In the genomic region with DNA sequence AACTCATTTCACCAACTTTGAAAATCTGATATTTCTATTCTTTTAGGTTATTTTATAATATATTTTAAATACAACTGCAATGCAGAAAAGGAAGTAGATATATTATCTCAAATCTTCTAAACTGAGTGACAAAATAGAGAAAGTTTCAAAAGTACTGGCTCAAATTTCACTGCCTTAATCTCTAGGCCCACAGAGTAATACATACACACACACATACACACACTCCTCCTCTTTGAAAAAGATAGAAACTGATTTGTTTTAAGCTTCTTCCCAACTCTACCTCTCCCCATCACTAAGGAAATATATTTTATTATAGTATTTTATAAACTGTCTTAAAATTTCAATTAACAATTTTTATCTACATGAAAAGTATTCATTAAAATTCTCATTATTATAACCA, we compare ENCODE assay signal across 14 cellular contexts. TPM values are rescaled to one million over a fixed set of nuclear protein-coding genes. Genes with fewer than 3 reads are reported as not detected.
DNase-seq lines count a peak whose midpoint lies in the region; ATAC-seq, FAIRE-seq and TF ChIP-seq lines count a peak whose summit lies in the region.
"Had no signal": no experiment of that assay in that cellular context is flagged by ENCODE, and none has a peak within 500 bp of the region (broad histone marks: within the 10 kb centered on the region; RNA-seq: fewer than 3 reads in every experiment).

No MANE protein-coding gene starts in this region.

- TF ChIP-seq EP300 in K562 (IDR thresholded peaks at IDR 0.05; ENCODE audit: low read length): no peak

- no peak for DNase-seq in GM23248
- DNase-seq in PC-3: peak; percentile 24
- DNase-seq in K562 (ENCODE audit: extremely low read depth in 1 of 4, low spot score in 3 of 4): no peak
- no peak for DNase-seq in pancreas
- DNase-seq in substantia nigra (lab: John Stamatoyannopoulos, UW): no peak
- no peak for DNase-seq in T-helper 1 cell
- no peak for DNase-seq in activated gamma-delta T cell treated with Interleukin-2 at 50 U/mL for 16 hours
- DNase-seq: DMS153; H9; stimulated activated CD4-positive, alpha-beta T cell treated with anti-CD3 and anti-CD28 coated beads, Interleukin-15, amount 100 ng/mL, for 24 hours had no signal

- BruUV-seq in PC-3 (replicated peaks; lab: Mats Ljungman, UMichigan) (no TSS peak), K562 (replicated peaks; lab: Mats Ljungman, UMichigan) (no TSS peak)

- H3K9me3 ChIP-seq in GM23248 (ENCODE audit: low read depth) (no peaks in the 10 kb centered on the region), PC-3 (ENCODE audit: low read length) (no peaks in the 10 kb centered on the region), K562 (replicated peaks; ENCODE audit: control insufficient read depth, insufficient read depth, low read depth, low read length) (no peaks in the 10 kb centered on the region), pancreas (no peaks in the 10 kb centered on the region)

- H3K79me2 ChIP-seq in GM23248 (ENCODE audit: insufficient read depth) (peaks cover 76% of the 10 kb centered on the region), PC-3 (ENCODE audit: low read length) (peaks cover 6% of the 10 kb centered on the region; the same call in 1 of the 2 replicates), K562 (ENCODE audit: control insufficient read depth, insufficient read depth, low read length) (peaks cover 74% of the 10 kb centered on the region)

- peak overlapping the region; percentile 93 for H3K4me2 ChIP-seq in GM23248 (ENCODE audit: unreplicated experiment)
- H3K4me2 ChIP-seq in PC-3 (ENCODE audit: low read length): peak overlapping the region; percentile 91
- no peak overlapping the region for H3K4me2 ChIP-seq in K562 (ENCODE audit: insufficient read depth, low read length)
- H3K4me2 ChIP-seq: neural progenitor cell had no signal

- ATAC-seq in PC-3 (no peak), K562 (no peak), pancreas (no peak), GM21723 (IDR thresholded peaks at IDR 0.05; ENCODE audit: unreplicated experiment) (no peak)
- ATAC-seq: esophagus mucosa had no signal

- intact Hi-C loops in PC-3 (cut with micrococcal nuclease) (loop anchor here (2.0 to 10.0 kb wide), 2 partner anchors 37 to 179 kb away; a partner anchor contains a TSS), K562 (cut with micrococcal nuclease) (loop anchor here (2.0 to 5.0 kb wide), 2 partner anchors 34 to 75 kb away; no protein-coding TSS in a partner anchor), pancreas (cut with DNase I) (no loop called here)

- H3F3A ChIP-seq in GM23248 (ENCODE audit: insufficient read depth): peaks cover 42% of the 10 kb centered on the region
- peaks cover 5% of the 10 kb centered on the region for H3F3A ChIP-seq in PC-3 (ENCODE audit: low read length, unreplicated experiment)

- H3K4me1 ChIP-seq in GM23248 (ENCODE audit: insufficient read depth): peaks cover 54% of the 10 kb centered on the region
- peaks cover 50% of the 10 kb centered on the region for H3K4me1 ChIP-seq in PC-3 (ENCODE audit: insufficient read depth, low read length)
- peaks cover 25 to 55% of the 10 kb centered on the region in 2 experiments for H3K4me1 ChIP-seq in K562 (replicated peaks in 1 of 2; ENCODE audit: control insufficient read depth in 2 of 2, insufficient read depth in 2 of 2, low read length in 2 of 2)
- H3K4me1 ChIP-seq in pancreas: peaks cover 34 to 55% (median 43%) of the 10 kb centered on the region in 3 donors
- H3K4me1 ChIP-seq: neural progenitor cell had no signal

- no peak for TF ChIP-seq POLR2A in K562 (conservative IDR thresholded peaks at IDR 0.05)

- H3K9me2 ChIP-seq in GM23248 (ENCODE audit: insufficient read depth) (no peaks in the 10 kb centered on the region), PC-3 (replicated peaks; ENCODE audit: low read length) (no peaks in the 10 kb centered on the region)

- FAIRE-seq in K562 (lab: Jason Lieb, UNC): no peak
- FAIRE-seq in pancreas (lab: Jason Lieb, UNC): no peak
- FAIRE-seq: bronchial epithelial cell had no signal

- no peak for TF ChIP-seq RAD21 in K562 (CRISPR knock-in tag; conservative IDR thresholded peaks at IDR 0.05 in 1 of 2, IDR thresholded peaks at IDR 0.05 in 1 of 2)

- H3K27ac ChIP-seq in GM23248 (peak overlapping the region; percentile 72), PC-3 (ENCODE audit: low read length) (peak overlapping the region; percentile 80), K562 (ENCODE audit: extremely low read depth, low read depth, low read length) (no peak overlapping the region), pancreas (peak overlapping the region in 3 of 4 donors; percentile 1 to 75 (median 68)), substantia nigra (ENCODE audit: low read depth, low read length, poor library complexity, severe bottlenecking) (no peak overlapping the region)
- H3K27ac ChIP-seq: neural progenitor cell had no signal

- H3K9me1 ChIP-seq in K562 (ENCODE audit: control insufficient read depth, insufficient read depth, low read length): no peaks in the 10 kb centered on the region

- no peak overlapping the region for H3K9ac ChIP-seq in GM23248
- H3K9ac ChIP-seq in PC-3 (ENCODE audit: low read length): no peak overlapping the region
- H3K9ac ChIP-seq in K562 (ENCODE audit: insufficient read depth in 1 of 2, low read depth in 2 of 2, low read length in 2 of 2): no peak overlapping the region
- H3K9ac ChIP-seq: neural progenitor cell had no signal

- POLR2A ChIA-PET in PC-3 (lab: Charles Lee; ENCODE audit: unreplicated experiment) (no interaction called here), K562 (lab: Yijun Ruan, JAX) (interaction anchor here (1.0 to 1.1 kb wide), 3 partner anchors 28 to 36 kb away, joined by 3 read pairs; a partner anchor contains a TSS)

- H3K36me3 ChIP-seq in GM23248 (ENCODE audit: low read depth) (no peaks in the 10 kb centered on the region), PC-3 (ENCODE audit: low read depth, low read length) (no peaks in the 10 kb centered on the region), K562 (ENCODE audit: control insufficient read depth, insufficient read depth, low read length) (no peaks in the 10 kb centered on the region), pancreas (no peaks in the 10 kb centered on the region)
- H3K36me3 ChIP-seq: neural progenitor cell had no signal

- CTCF ChIA-PET in PC-3 (lab: Charles Lee): no interaction called here
- CTCF ChIA-PET in K562 (lab: Yijun Ruan, JAX; ENCODE audit: low intra/inter-chr PET ratio): interaction anchor here (0.6 kb wide), 1 partner anchor 66 kb away, joined by 3 read pairs; no protein-coding TSS in a partner anchor

- peak overlapping the region; percentile 62; the same call in 1 of the 2 replicates for H3K4me3 ChIP-seq in GM23248
- H3K4me3 ChIP-seq in PC-3 (ENCODE audit: low read length): no peak overlapping the region; the same call in 1 of the 2 replicates
- H3K4me3 ChIP-seq in K562: no peak overlapping the region
- no peak overlapping the region for H3K4me3 ChIP-seq in pancreas
- H3K4me3 ChIP-seq: neural progenitor cell had no signal

- TF ChIP-seq CTCF in PC-3 (conservative IDR thresholded peaks at IDR 0.05; ENCODE audit: low read depth, low read length) (no peak), K562 (IDR thresholded peaks at IDR 0.05 in 2 of 3, conservative IDR thresholded peaks at IDR 0.05 in 1 of 3; ENCODE audit: insufficient read depth in 2 of 3, low read depth in 1 of 3, low read length in 3 of 3) (no peak), pancreas (IDR thresholded peaks at IDR 0.05) (no peak)

- H2AFZ ChIP-seq in GM23248 (no peak overlapping the region), PC-3 (ENCODE audit: low read length) (no peak overlapping the region), K562 (ENCODE audit: low read depth, low read length) (no peak overlapping the region)
- H2AFZ ChIP-seq: neural progenitor cell had no signal

- no peaks in the 10 kb centered on the region for H4K20me1 ChIP-seq in GM23248 (ENCODE audit: insufficient read depth)
- no peaks in the 10 kb centered on the region for H4K20me1 ChIP-seq in PC-3 (ENCODE audit: low read length)
- no peaks in the 10 kb centered on the region for H4K20me1 ChIP-seq in K562 (replicated peaks; ENCODE audit: control insufficient read depth, insufficient read depth, low read length)

- in situ Hi-C loops in GM23248 (cut with MboI) (no loop called here), K562 (cut with MboI) (no loop called here)

- H3K27me3 ChIP-seq in GM23248 (replicated peaks; ENCODE audit: insufficient read depth) (no peaks in the 10 kb centered on the region), PC-3 (ENCODE audit: low read length) (no peaks in the 10 kb centered on the region), K562 (ENCODE audit: control insufficient read depth in 2 of 2, insufficient read depth in 2 of 2, low read length in 2 of 2) (no peaks in the 10 kb centered on the region), pancreas (no peaks in the 10 kb centered on the region)
- H3K27me3 ChIP-seq: neural progenitor cell had no signal

TF ChIP-seq in K562, 482 proteins besides CTCF, POLR2A, EP300 and RAD21 (continues in another document):
- TF ChIP-seq ZNF324 (CRISPR knock-in tag; IDR thresholded peaks at IDR 0.05): no peak

RNA-seq across cellular contexts. Expression of a gene that starts 36.2 kb away (rescaled TPM):
- 23.8 and 25.3 TPM in 2 replicates for total RNA-seq in GM23248 (2014; rRNA removed; shearing (Covaris generic))
- polyA plus RNA-seq in GM23248 (2016; fragmentation: Nextera tagmentation; extraction: Ambion mirVana) (12.0 and 12.5 TPM in 2 replicates), K562 (2011; rRNA removed) (25.6 and 25.8 TPM in 2 replicates), K562 (2014; fragmentation: Illumina TruSeq; extraction: Trizol) (20.2 and 22.0 TPM in 2 replicates), K562 (2014; fragmentation: Nextera tagmentation; extraction: Ambion mirVana) (10 to 100 TPM; 17.8 to 19.0 TPM), K562 (2014; rRNA removed) (11.8 and 13.3 TPM in 2 replicates), pancreas (10 to 100 TPM in 1 of 2 donors, 1 to 10 TPM in 1; 8.2 to 11.6 TPM)
- total RNA-seq in PC-3 (2014; rRNA removed) (4.1 and 5.9 TPM in 2 replicates), K562 (2014; rRNA removed) (15.5 and 16.2 TPM in 2 replicates), K562 (2014; rRNA removed; fragmentation: Illumina TruSeq; extraction: Trizol) (29.7 and 33.9 TPM in 2 replicates), K562 (2015; rRNA removed; fragmentation: Illumina TruSeq; extraction: Trizol) (21.6 and 24.3 TPM in 2 replicates), K562 (2021) (18.4 and 21.1 TPM in 2 replicates), pancreas (10 to 100 TPM; 22.9 to 41.0 (median 29.6) TPM)
- total RNA-seq in K562 (2011; cell fraction: chromatin; rRNA removed; ENCODE audit: low replicate concordance): 15.1 and 38.1 TPM in 2 replicates
- total RNA-seq in K562 (2011; cell fraction: nucleolus; rRNA removed): 9.8 and 11.2 TPM in 2 replicates
- total RNA-seq in K562 (2011; cell fraction: nucleoplasm; rRNA removed): 14.4 and 21.6 TPM in 2 replicates
- 4.0 and 10.9 TPM in 2 replicates for polyA plus RNA-seq in K562 (2011; cell fraction: cytosol; rRNA removed)
- polyA plus RNA-seq in K562 (2011; cell fraction: nucleus; rRNA removed): 7.1 and 10.8 TPM in 2 replicates
- 14.6 and 19.2 TPM in 2 replicates for polyA plus RNA-seq in K562 (2012)
- 38.4 and 50.9 TPM in 2 replicates for polyA minus RNA-seq in K562 (2011; rRNA and poly(A)+ RNA removed)
- 16.6 and 20.7 TPM in 2 replicates for polyA minus RNA-seq in K562 (2011; cell fraction: cytosol; rRNA and poly(A)+ RNA removed)
- polyA minus RNA-seq in K562 (2011; cell fraction: nucleus; rRNA and poly(A)+ RNA removed): 13.2 and 34.0 TPM in 2 replicates

Comparison
In these comparisons a context has a peak if more than half of its experiments do, and no peak if none do; other contexts are left out.
1. H3K27ac ChIP-seq: peak in GM23248 (single experiment), PC-3 (single experiment) and pancreas (3 of 4); none in K562 (single experiment) and substantia nigra (single experiment).
2. intact Hi-C loops: an anchor here in PC-3 (2.0 to 10.0 kb wide) and K562 (2.0 to 5.0 kb wide); none called in pancreas.